21 cellular contexts compared by ENCODE assay signal in the genomic region with DNA sequence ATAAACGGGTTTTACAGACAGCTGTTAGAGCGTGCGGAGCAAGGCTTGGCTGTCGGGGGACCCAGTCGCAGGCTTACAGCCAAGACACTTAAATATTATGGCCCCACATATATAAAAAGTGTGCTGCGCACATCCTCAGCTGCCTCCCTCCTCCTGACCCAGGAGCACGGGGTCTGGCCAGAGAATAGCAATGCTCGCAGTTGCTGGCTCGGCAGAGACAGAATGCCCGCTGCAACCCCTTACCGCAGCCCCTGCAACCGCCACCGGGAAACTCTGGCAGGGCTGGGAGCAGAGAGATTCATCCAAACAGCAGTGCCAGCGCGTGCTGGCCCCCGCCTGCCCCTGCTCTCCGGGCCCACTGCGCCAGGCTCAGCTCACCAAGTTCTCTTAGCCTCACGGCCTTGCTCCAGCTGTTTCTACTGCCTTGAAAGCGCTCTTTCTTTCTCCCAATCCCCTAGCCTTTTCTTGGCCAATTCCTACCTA. TPM values are rescaled to one million over a fixed set of nuclear protein-coding genes. Genes with fewer than 3 reads are reported as not detected.
A peak's percentile ranks its signal among the peaks of the same experiment; 100 is the strongest.
DNase-seq lines count a peak whose midpoint lies in the region; ATAC-seq, FAIRE-seq and TF ChIP-seq lines count a peak whose summit lies in the region.
"Had no signal": no experiment of that assay in that cellular context is flagged by ENCODE, and none has a peak within 500 bp of the region (broad histone marks: within the 10 kb centered on the region; RNA-seq: fewer than 3 reads in every experiment).

No MANE protein-coding gene starts in this region.

- no peaks in the 10 kb centered on the region for H3K27me3 ChIP-seq in mesendoderm (ENCODE audit: insufficient read depth, low read length, poor library complexity)
- H3K27me3 ChIP-seq: BLaER1 treated with 17β-estradiol and CSF1 and Interleukin-3, amounts not matched to agents 10 nM and 100 nM; thyroid gland had no signal

- H3K18ac ChIP-seq in mesendoderm (ENCODE audit: low read length): no peak overlapping the region

- ATAC-seq in HG02885 (IDR thresholded peaks at IDR 0.05; ENCODE audit: poor library complexity, unreplicated experiment): no peak
- ATAC-seq: sciatic nerve had no signal

- TF ChIP-seq CTCF in nephron progenitor cell (IDR thresholded peaks at IDR 0.05): no peak

- no peak overlapping the region for H4K8ac ChIP-seq in mesendoderm (ENCODE audit: low read depth, low read length)

- no peaks in the 10 kb centered on the region for H3K4me1 ChIP-seq in mesendoderm (ENCODE audit: control insufficient read depth, low read depth, low read length)
- H3K4me1 ChIP-seq: thyroid gland had no signal

- H4K5ac ChIP-seq in mesendoderm (ENCODE audit: low read length): no peak overlapping the region

- H3K79me2 ChIP-seq in mesendoderm (ENCODE audit: control insufficient read depth, insufficient read depth, low read length): no peaks in the 10 kb centered on the region

- peaks cover 52% of the 10 kb centered on the region for H3K4me1 Mint-ChIP-seq in nephron progenitor cell

- H3K4me2 ChIP-seq in mesendoderm (ENCODE audit: low read length): no peak overlapping the region
- H3K4me2 ChIP-seq: PC-9 had no signal

- H3K36me3 ChIP-seq in mesendoderm (ENCODE audit: control insufficient read depth, insufficient read depth, low read length): no peaks in the 10 kb centered on the region
- H3K36me3 ChIP-seq: BLaER1 treated with 17β-estradiol and CSF1 and Interleukin-3, amounts not matched to agents 10 nM and 100 nM; thyroid gland had no signal

- no peak overlapping the region for H2BK15ac ChIP-seq in mesendoderm (replicated peaks; ENCODE audit: low read depth)

- H3K9me3 Mint-ChIP-seq in nephron progenitor cell: no peaks in the 10 kb centered on the region
- H3K9me3 Mint-ChIP-seq: activated CD4-positive, alpha-beta memory T cell treated with anti-CD3 and anti-CD28 coated beads, Interleukin-2, amount 10 ng/mL, durations not matched to agents 7 days and 5 days had no signal

- peak overlapping the region; percentile 23 for H3K27ac Mint-ChIP-seq in nephron progenitor cell
- H3K27ac Mint-ChIP-seq: activated CD4-positive, alpha-beta memory T cell treated with anti-CD3 and anti-CD28 coated beads, Interleukin-2, amount 10 ng/mL, durations not matched to agents 7 days and 5 days had no signal

- H3K79me1 ChIP-seq in mesendoderm (ENCODE audit: low read length): no peaks in the 10 kb centered on the region

- no peak for FAIRE-seq in frontal cortex (lab: Jason Lieb, UNC)
- FAIRE-seq: astrocyte had no signal

- H3K23ac ChIP-seq in mesendoderm (ENCODE audit: low read length): no peak overlapping the region

- no peak overlapping the region for H3K27ac ChIP-seq in mesendoderm (ENCODE audit: low read depth, low read length)
- H3K27ac ChIP-seq: 22Rv1; BLaER1 treated with 17β-estradiol and CSF1 and Interleukin-3, amounts not matched to agents 10 nM and 100 nM; coronary artery; PC-9; thyroid gland had no signal

- H2BK120ac ChIP-seq in mesendoderm (ENCODE audit: low read depth, low read length): no peak overlapping the region

- H3K4ac ChIP-seq in mesendoderm (ENCODE audit: low read depth, low read length): no peak overlapping the region

- H3K56ac ChIP-seq in mesendoderm (ENCODE audit: low read length): no peak overlapping the region

- H3K4me3 ChIP-seq in mesendoderm (ENCODE audit: low read length): no peak overlapping the region
- H3K4me3 ChIP-seq: BLaER1 treated with 17β-estradiol and CSF1 and Interleukin-3, amounts not matched to agents 10 nM and 100 nM; coronary artery; PC-9; thyroid gland had no signal

- peak; percentile 54 for DNase-seq in NCI-H1092 treated with DMSO at 0.1 percent for 48 hours (lab: John Stamatoyannopoulos, UW)
- DNase-seq in NCI-H1092 (lab: John Stamatoyannopoulos, UW): no peak
- DNase-seq in frontal cortex (ENCODE audit: low spot score in 2 of 2): peak; percentile 39 to 44
- DNase-seq in nephron progenitor cell: peak; percentile 37
- peak; percentile 83 for DNase-seq in superior temporal gyrus (ENCODE audit: extremely low spot score)
- DNase-seq in mesendoderm: no peak
- DNase-seq in activated naive CD4-positive, alpha-beta T cell (lab: John Stamatoyannopoulos, UW): no peak
- DNase-seq: activated CD4-positive, alpha-beta memory T cell treated with anti-CD3 and anti-CD28 coated beads, Interleukin-2, amount 10 ng/mL, durations not matched to agents 7 days and 5 days; DND-41; GOT3; NCI-H2081; NCI-H69; PC-9; stimulated activated CD4-positive, alpha-beta T cell treated with anti-CD3 and anti-CD28 coated beads, Interleukin-4, amount 100 ng/mL, for 1 hour; thyroid gland had no signal

- H3K9ac ChIP-seq in mesendoderm (ENCODE audit: low read length): no peak overlapping the region

- no CpG with 5 or more reads among the region's 20 CpGs for WGBS in mesendoderm (ENCODE audit: extremely low coverage, insufficient coverage, low lambda C conversion rate)

- no peak overlapping the region for H2AK5ac ChIP-seq in mesendoderm (ENCODE audit: low read length)

- no peaks in the 10 kb centered on the region for H3K36me3 Mint-ChIP-seq in nephron progenitor cell (ENCODE audit: low read depth)

- peak overlapping the region; percentile 72 for H3K4me3 Mint-ChIP-seq in nephron progenitor cell
- H3K4me3 Mint-ChIP-seq: activated CD4-positive, alpha-beta memory T cell treated with anti-CD3 and anti-CD28 coated beads, Interleukin-2, amount 10 ng/mL, durations not matched to agents 7 days and 5 days had no signal

- H3K27me3 Mint-ChIP-seq in nephron progenitor cell (ENCODE audit: low read depth, poor library complexity): peaks cover 16% of the 10 kb centered on the region

- H2BK5ac ChIP-seq in mesendoderm (ENCODE audit: low read length): no peak overlapping the region

RNA-seq across cellular contexts. Expression of a gene that starts 28.3 kb away (rescaled TPM):
- 28.5 TPM for total RNA-seq in frontal cortex
- 4.8 TPM for polyA plus RNA-seq in mesendoderm (2013, experiment 1 of 2)
- 4.6 TPM for polyA plus RNA-seq in mesendoderm (2013, experiment 2 of 2)

Comparison
In these comparisons a context has a peak if more than half of its experiments do, and no peak if none do; other contexts are left out.
1. DNase-seq: peak in NCI-H1092 treated with DMSO at 0.1 percent for 48 hours (single experiment), frontal cortex (2 of 2), nephron progenitor cell (single experiment) and superior temporal gyrus (single experiment); none in NCI-H1092 (single experiment), mesendoderm (single experiment) and activated naive CD4-positive, alpha-beta T cell (0 of 4).